In the genomic region with DNA sequence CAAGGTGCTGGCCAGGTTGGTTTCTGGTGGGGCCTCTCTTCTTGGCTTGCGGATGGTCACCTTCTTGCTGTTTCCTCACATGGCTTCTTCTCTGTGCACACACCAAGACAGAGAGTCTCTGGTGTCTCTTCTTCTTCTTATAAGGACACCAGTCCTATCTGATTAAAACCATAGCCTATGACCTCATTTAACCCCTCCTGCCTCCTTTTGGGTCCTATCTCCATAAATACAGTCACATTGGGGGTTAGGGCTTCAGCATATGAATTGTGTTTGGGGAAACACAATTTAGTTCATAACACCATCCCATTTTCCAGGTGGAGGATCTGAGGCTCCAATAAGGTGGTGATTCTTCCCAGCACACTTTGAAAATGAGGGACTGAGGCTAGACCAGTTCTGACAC, we compare ENCODE assay signal across 14 cellular contexts.
DNase-seq lines count a peak whose midpoint lies in the region; TF ChIP-seq lines count a peak whose summit lies in the region.
"Had no signal": no experiment of that assay in that cellular context is flagged by ENCODE, and none has a peak within 500 bp of the region (broad histone marks: within the 10 kb centered on the region; RNA-seq: fewer than 3 reads in every experiment).

No MANE protein-coding gene starts in this region.

- H2BK5ac ChIP-seq in mesendoderm (ENCODE audit: low read length) (no peak overlapping the region), neuronal stem cell (ENCODE audit: low read length) (no peak overlapping the region)

- H4K91ac ChIP-seq in neuronal stem cell (ENCODE audit: low read depth, low read length, poor library complexity): no peak overlapping the region

- H3K9me3 ChIP-seq in ascending aorta (no peaks in the 10 kb centered on the region), neuronal stem cell (replicated peaks in 1 of 2; ENCODE audit: control insufficient read depth in 2 of 2, insufficient read depth in 1 of 2, low read depth in 1 of 2, low read length in 2 of 2) (peaks cover 2 to 5% of the 10 kb centered on the region in 2 donors)
- H3K9me3 ChIP-seq: HAP-1 had no signal

- WGBS in mesendoderm (ENCODE audit: extremely low coverage, insufficient coverage, low lambda C conversion rate): no CpG with 5 or more reads among the region's 1 CpG
- no CpG with 5 or more reads among the region's 1 CpG for WGBS in neuronal stem cell (ENCODE audit: extremely low coverage in 2 of 2, insufficient read length in 2 of 2, insufficient replicate concordance in 1 of 2), 2 donors

- H3K23ac ChIP-seq in mesendoderm (ENCODE audit: low read length) (no peak overlapping the region), neuronal stem cell (ENCODE audit: low read depth, low read length, poor library complexity) (no peak overlapping the region)

- H3K4ac ChIP-seq in mesendoderm (ENCODE audit: low read depth, low read length): no peak overlapping the region
- H3K4ac ChIP-seq in neuronal stem cell (ENCODE audit: low read length): no peak overlapping the region

- peaks cover 0 to 31% of the 10 kb centered on the region in 2 donors for H3K4me1 ChIP-seq in ascending aorta
- peaks cover 6% of the 10 kb centered on the region for H3K4me1 ChIP-seq in mesendoderm (ENCODE audit: control insufficient read depth, low read depth, low read length)
- H3K4me1 ChIP-seq in neuronal stem cell (ENCODE audit: control insufficient read depth in 2 of 2, insufficient read depth in 1 of 2, low read depth in 1 of 2, low read length in 2 of 2): peaks cover 8 to 14% of the 10 kb centered on the region in 2 donors

- H3K27ac ChIP-seq in ascending aorta (peak overlapping the region; percentile 81 to 88), mesendoderm (ENCODE audit: low read depth, low read length) (no peak overlapping the region), neuronal stem cell (replicated peaks; ENCODE audit: low read length) (no peak overlapping the region)
- H3K27ac ChIP-seq: BLaER1 had no signal

- H3K18ac ChIP-seq in mesendoderm (ENCODE audit: low read length) (peak overlapping the region; percentile 20), neuronal stem cell (ENCODE audit: low read length) (peak overlapping the region; percentile 85)

- H2BK15ac ChIP-seq in mesendoderm (replicated peaks; ENCODE audit: low read depth): no peak overlapping the region
- H2BK15ac ChIP-seq in neuronal stem cell (ENCODE audit: low read length): peak overlapping the region; percentile 46

- no peak overlapping the region for H2BK12ac ChIP-seq in neuronal stem cell (ENCODE audit: low read length)

- DNase-seq in ascending aorta (ENCODE audit: low spot score in 2 of 2) (no peak), mesendoderm (no peak), neuronal stem cell (ENCODE audit: low spot score) (no peak), NCI-H1930 (lab: John Stamatoyannopoulos, UW) (no peak), NCI-H146 treated with DMSO at 0.1 percent for 48 hours (lab: John Stamatoyannopoulos, UW; ENCODE audit: unreplicated experiment) (no peak)
- DNase-seq in activated T-cell treated with anti-CD3 and anti-CD28 coated beads, Interleukin-2, amount 50 U/mL, for 1 hour: no peak
- DNase-seq in stimulated activated naive CD4-positive, alpha-beta T cell (lab: John Stamatoyannopoulos, UW): no peak
- DNase-seq: 8988T; Calu3; CD8-positive, alpha-beta T cell; DMS79 treated with DMSO at 0.1 percent for 48 hours; GF-D8 had no signal

- no peak overlapping the region for H2AFZ ChIP-seq in neuronal stem cell (ENCODE audit: low read length)

- H3K79me1 ChIP-seq in mesendoderm (ENCODE audit: low read length): no peaks in the 10 kb centered on the region
- H3K79me1 ChIP-seq in neuronal stem cell (ENCODE audit: low read depth, low read length): no peaks in the 10 kb centered on the region

- intact Hi-C loops in ascending aorta (cut with DNase I): loop anchor here (2.0 kb wide), 1 partner anchor 52 kb away; no protein-coding TSS in a partner anchor

- H2BK120ac ChIP-seq in mesendoderm (ENCODE audit: low read depth, low read length) (no peak overlapping the region), neuronal stem cell (ENCODE audit: low read depth, low read length) (no peak overlapping the region)

- no peak overlapping the region for H4K5ac ChIP-seq in mesendoderm (ENCODE audit: low read length)

- no peaks in the 10 kb centered on the region for H3K79me2 ChIP-seq in mesendoderm (ENCODE audit: control insufficient read depth, insufficient read depth, low read length)

- H3K9ac ChIP-seq in mesendoderm (ENCODE audit: low read length) (no peak overlapping the region), neuronal stem cell (ENCODE audit: low read depth, low read length, poor library complexity) (no peak overlapping the region)
- H3K9ac ChIP-seq: BLaER1 had no signal

- H3K14ac ChIP-seq in neuronal stem cell (ENCODE audit: low read length): no peak overlapping the region

- H2AK5ac ChIP-seq in mesendoderm (ENCODE audit: low read length) (peak overlapping the region; percentile 58), neuronal stem cell (ENCODE audit: low read depth, low read length) (peak overlapping the region; percentile 89)

- no peaks in the 10 kb centered on the region for H3K27me3 ChIP-seq in ascending aorta
- H3K27me3 ChIP-seq in mesendoderm (ENCODE audit: insufficient read depth, low read length, poor library complexity): no peaks in the 10 kb centered on the region
- H3K27me3 ChIP-seq in neuronal stem cell (ENCODE audit: control insufficient read depth in 3 of 3, insufficient read depth in 3 of 3, low read depth in 1 of 3, low read length in 3 of 3): no peaks in the 10 kb centered on the region
- H3K27me3 ChIP-seq: BLaER1 had no signal

- no peak overlapping the region for H3K4me3 ChIP-seq in ascending aorta
- H3K4me3 ChIP-seq in mesendoderm (ENCODE audit: low read length): no peak overlapping the region
- H3K4me3 ChIP-seq in neuronal stem cell (ENCODE audit: low read length in 2 of 2): no peak overlapping the region
- H3K4me3 ChIP-seq: BLaER1, HAP-1 had no signal

- H4K8ac ChIP-seq in mesendoderm (ENCODE audit: low read depth, low read length) (no peak overlapping the region), neuronal stem cell (ENCODE audit: low read depth, low read length) (no peak overlapping the region)

- no peak overlapping the region for H3K56ac ChIP-seq in mesendoderm (ENCODE audit: low read length)

- no peaks in the 10 kb centered on the region for H3K36me3 ChIP-seq in ascending aorta
- H3K36me3 ChIP-seq in mesendoderm (ENCODE audit: control insufficient read depth, insufficient read depth, low read length): no peaks in the 10 kb centered on the region
- H3K36me3 ChIP-seq in neuronal stem cell (replicated peaks in 1 of 2; ENCODE audit: control insufficient read depth in 2 of 2, insufficient read depth in 2 of 2, low read length in 2 of 2): no peaks in the 10 kb centered on the region
- H3K36me3 ChIP-seq: BLaER1, HAP-1 had no signal

- no peak for TF ChIP-seq CTCF in ascending aorta (IDR thresholded peaks at IDR 0.05)

- no peak overlapping the region for H3K4me2 ChIP-seq in mesendoderm (ENCODE audit: low read length)
- H3K4me2 ChIP-seq in neuronal stem cell (ENCODE audit: insufficient read depth, low read length, poor library complexity, severe bottlenecking): no peak overlapping the region
- H3K4me2 ChIP-seq: BLaER1 had no signal

Comparison
In these comparisons a context has a peak if more than half of its experiments do, and no peak if none do; other contexts are left out.
1. H3K27ac ChIP-seq: peak in ascending aorta (2 of 2); none in mesendoderm (single experiment) and neuronal stem cell (single experiment).